17 cellular contexts compared by ENCODE assay signal in the genomic region with DNA sequence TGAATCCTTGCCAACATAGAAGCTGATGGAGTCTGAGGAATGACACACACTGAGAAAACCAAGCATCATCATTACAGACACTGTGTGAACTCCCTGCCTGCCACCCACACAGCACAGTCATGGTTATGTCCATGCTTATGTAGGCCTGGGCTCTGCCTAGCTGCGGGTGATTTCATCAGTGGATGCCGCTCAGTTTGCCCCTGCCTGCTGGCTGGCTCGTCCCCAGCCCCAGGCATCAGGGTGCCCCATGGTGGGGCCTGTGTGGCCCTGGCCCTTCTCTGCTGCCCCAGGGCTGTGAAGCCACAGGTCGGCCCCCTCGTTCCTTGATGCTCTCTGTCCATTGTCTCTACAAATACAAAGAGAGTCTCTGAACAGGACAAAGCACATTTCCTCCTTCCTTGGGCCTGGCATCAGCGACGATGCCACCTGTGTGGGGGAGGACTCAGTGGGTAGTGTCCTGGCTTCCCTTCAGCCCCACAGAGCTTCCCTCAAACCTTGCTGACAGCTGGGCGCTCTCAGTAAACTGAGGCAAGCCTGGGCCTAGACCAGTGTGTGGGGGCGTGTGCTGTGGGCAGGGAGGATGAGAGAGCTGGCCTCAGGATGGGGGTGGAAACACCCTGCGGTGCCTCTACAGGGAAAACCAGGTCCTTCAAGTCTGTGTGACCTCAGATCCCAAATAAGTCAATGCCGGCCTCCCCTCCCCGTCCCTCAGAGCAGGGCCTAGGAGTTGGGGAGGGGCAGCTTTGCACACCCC. TPM values are rescaled to one million over a fixed set of nuclear protein-coding genes. Genes with fewer than 3 reads are reported as not detected.
DNase-seq lines count a peak whose midpoint lies in the region; ATAC-seq and TF ChIP-seq lines count a peak whose summit lies in the region.
"Had no signal": no experiment of that assay in that cellular context is flagged by ENCODE, and none has a peak within 500 bp of the region (broad histone marks: within the 10 kb centered on the region; RNA-seq: fewer than 3 reads in every experiment).

No MANE protein-coding gene starts in this region.

- H3K9me3 Mint-ChIP-seq in activated T-helper 17 cell treated with anti-CD3 and anti-CD28 coated beads, Interleukin-2, amount 50 U/mL, for 72 hours, result no peaks in the 10 kb centered on the region
- H3K9me3 Mint-ChIP-seq: mesothelial cell of epicardium, T-cell had no signal

- H3K27me3 Mint-ChIP-seq in activated T-helper 17 cell treated with anti-CD3 and anti-CD28 coated beads, Interleukin-2, amount 50 U/mL, for 72 hours, result no peaks in the 10 kb centered on the region
- H3K27me3 Mint-ChIP-seq: T-cell had no signal

- peak overlapping the region; percentile 82 for H3K27ac ChIP-seq in smooth muscle cell (ENCODE audit: low read depth)
- H3K27ac ChIP-seq: epithelial cell of prostate had no signal

- H3K4me3 Mint-ChIP-seq in activated T-helper 17 cell treated with anti-CD3 and anti-CD28 coated beads, Interleukin-2, amount 50 U/mL, for 72 hours, result no peak overlapping the region
- H3K4me3 Mint-ChIP-seq: mesothelial cell of epicardium, T-cell had no signal

- H3K27ac Mint-ChIP-seq in activated T-helper 17 cell treated with anti-CD3 and anti-CD28 coated beads, Interleukin-2, amount 50 U/mL, for 72 hours, result no peak overlapping the region
- H3K27ac Mint-ChIP-seq: T-cell had no signal

- no peaks in the 10 kb centered on the region for H3K9me3 ChIP-seq in smooth muscle cell (replicated peaks; ENCODE audit: low read depth)

- peaks cover 4% of the 10 kb centered on the region for H3K4me1 ChIP-seq in smooth muscle cell (ENCODE audit: low read depth)

- TF ChIP-seq CTCF in fibroblast of villous mesenchyme (IDR thresholded peaks at IDR 0.05; ENCODE audit: insufficient read depth, low read depth, low read length) (no peak), smooth muscle cell (IDR thresholded peaks at IDR 0.05; ENCODE audit: borderline replicate concordance, insufficient read depth, poor library complexity, severe bottlenecking) (no peak)

- 74% methylated on average over 12 of the region's 12 CpGs for WGBS in smooth muscle cell (ENCODE audit: low lambda C conversion rate)

- no peaks in the 10 kb centered on the region for H3K36me3 Mint-ChIP-seq in activated T-helper 17 cell treated with anti-CD3 and anti-CD28 coated beads, Interleukin-2, amount 50 U/mL, for 72 hours (ENCODE audit: low read depth)
- H3K36me3 Mint-ChIP-seq: mesothelial cell of epicardium, T-cell had no signal

- H3K27me3 ChIP-seq in smooth muscle cell (ENCODE audit: low read depth), result no peaks in the 10 kb centered on the region

- H3K36me3 ChIP-seq in smooth muscle cell (ENCODE audit: low read depth), result no peaks in the 10 kb centered on the region

- peak overlapping the region; percentile 79 for H3K9ac ChIP-seq in smooth muscle cell (ENCODE audit: low read depth)

- peaks cover 8% of the 10 kb centered on the region for H3K4me1 Mint-ChIP-seq in activated T-helper 17 cell treated with anti-CD3 and anti-CD28 coated beads, Interleukin-2, amount 50 U/mL, for 72 hours
- H3K4me1 Mint-ChIP-seq: T-cell had no signal

- H3K4me3 ChIP-seq in fibroblast of villous mesenchyme (ENCODE audit: low read depth, low read length), result no peak overlapping the region
- no peak overlapping the region for H3K4me3 ChIP-seq in smooth muscle cell

- H2AFZ ChIP-seq in smooth muscle cell (ENCODE audit: low read depth), result peak overlapping the region; percentile 72

- H3F3A ChIP-seq in smooth muscle cell (ENCODE audit: low read depth), result peaks cover 6% of the 10 kb centered on the region

- peak overlapping the region; percentile 52 for H3K4me2 ChIP-seq in smooth muscle cell

- H3K79me2 ChIP-seq in smooth muscle cell (ENCODE audit: low read depth), result no peaks in the 10 kb centered on the region

- no peaks in the 10 kb centered on the region for H4K20me1 ChIP-seq in smooth muscle cell (ENCODE audit: low read depth)

- ATAC-seq in activated T-helper 17 cell treated with anti-CD3 and anti-CD28 coated beads, Interleukin-2, amount 50 U/mL, for 72 hours (replicated peaks), result peak; percentile 59
- ATAC-seq in HG03520 (IDR thresholded peaks at IDR 0.05; ENCODE audit: unreplicated experiment), result no peak
- ATAC-seq: Panc1, T-cell had no signal

- DNase-seq in ELR (ENCODE audit: low read depth) (peak; percentile 30), fibroblast of villous mesenchyme (ENCODE audit: low read depth) (peak; percentile 22), smooth muscle cell (lab: John Stamatoyannopoulos, UW; ENCODE audit: unreplicated experiment) (no peak), globus pallidus (ENCODE audit: low spot score) (no peak), NCI-H510A treated with DMSO at 0.1 percent for 48 hours (lab: John Stamatoyannopoulos, UW) (no peak)
- DNase-seq: activated CD4-positive, alpha-beta T cell treated with anti-CD3 and anti-CD28 coated beads for 1 hour; activated gamma-delta T cell treated with Interleukin-2 at 50 U/mL for 16 hours; central memory CD4-positive, alpha-beta T cell; COR-L47; NCI-H1417 treated with DMSO at 0.1 percent for 48 hours; NCI-H524 treated with DMSO at 0.1 percent for 48 hours; T-cell had no signal

RNA-seq across cellular contexts. Expression of a gene that starts 20.0 kb away (rescaled TPM):
- under 1 TPM; 0.28 to 0.50 TPM for total RNA-seq in activated T-helper 17 cell treated with anti-CD3 and anti-CD28 coated beads, Interleukin-2, amount 50 U/mL, for 72 hours
- total RNA-seq in fibroblast of villous mesenchyme, result 1.9 and 5.2 TPM in 2 replicates
- 9.5 and 11.5 TPM in 2 replicates for total RNA-seq in smooth muscle cell
- 5.2 and 6.0 TPM in 2 replicates for polyA plus RNA-seq in smooth muscle cell

Comparison
In these comparisons a context has a peak if more than half of its experiments do, and no peak if none do; other contexts are left out.
1. DNase-seq: peak in ELR (single experiment) and fibroblast of villous mesenchyme (single experiment); none in smooth muscle cell (single experiment), globus pallidus (single experiment) and NCI-H510A treated with DMSO at 0.1 percent for 48 hours (single experiment).